21 cellular contexts compared by ENCODE assay signal in the genomic region with DNA sequence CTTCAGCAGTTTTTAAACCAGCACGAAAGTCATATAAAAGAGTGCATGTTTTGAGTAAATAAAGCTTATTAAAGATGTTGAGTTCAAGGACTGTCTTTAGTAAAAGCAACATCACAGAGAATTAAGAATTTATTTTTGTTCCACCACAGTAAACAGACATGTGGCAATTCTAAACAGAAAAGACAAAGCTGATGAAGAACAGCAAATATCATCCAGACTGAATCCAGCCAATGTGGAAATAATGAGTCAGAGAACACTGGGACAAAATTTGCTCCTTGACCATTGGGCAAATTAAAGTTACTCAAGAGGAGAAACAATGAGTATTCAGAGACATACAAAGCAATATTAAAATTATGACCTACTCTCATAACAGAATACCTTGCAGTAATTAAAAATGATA. TPM values are rescaled to one million over a fixed set of nuclear protein-coding genes. Genes with fewer than 3 reads are reported as not detected.
DNase-seq lines count a peak whose midpoint lies in the region; ATAC-seq, FAIRE-seq and TF ChIP-seq lines count a peak whose summit lies in the region.
"Had no signal": no experiment of that assay in that cellular context is flagged by ENCODE, and none has a peak within 500 bp of the region (broad histone marks: within the 10 kb centered on the region; RNA-seq: fewer than 3 reads in every experiment).

No MANE protein-coding gene starts in this region.

- WGBS in mesenchymal stem cell, result no CpG with 5 or more reads among the region's 1 CpG

- no peak overlapping the region for H3K18ac ChIP-seq in mesenchymal stem cell (ENCODE audit: low read depth in 1 of 2, low read length in 2 of 2)

- no peaks in the 10 kb centered on the region for H3K36me3 ChIP-seq in mesenchymal stem cell (ENCODE audit: control insufficient read depth in 1 of 2, insufficient read depth in 2 of 2, low read depth in 1 of 2, low read length in 2 of 2)
- H3K36me3 ChIP-seq: lower lobe of right lung, uterus had no signal

- H3K4ac ChIP-seq in mesenchymal stem cell (ENCODE audit: low read depth in 1 of 2, low read length in 2 of 2), result no peak overlapping the region

- H3K4me3 ChIP-seq in AG09309 (ENCODE audit: control insufficient read depth, low read depth, low read length) (no peak overlapping the region), mesenchymal stem cell (ENCODE audit: insufficient read depth in 1 of 2, low read depth in 1 of 2, low read length in 2 of 2) (no peak overlapping the region)
- H3K4me3 ChIP-seq: lower lobe of right lung, uterus had no signal

- H2AFZ ChIP-seq in mesenchymal stem cell (ENCODE audit: low read depth, low read length), result no peak overlapping the region

- peak; percentile 59 for DNase-seq in AG09309 (ENCODE audit: low read depth)
- peak; percentile 57 for DNase-seq in M059J (ENCODE audit: low read depth)
- DNase-seq in mesenchymal stem cell, result peak; percentile 88
- DNase-seq in HuH-7.5 (ENCODE audit: low spot score), result no peak
- DNase-seq: COR-L47; GDM1; lower lobe of right lung; MM.1S; naive thymus-derived CD8-positive, alpha-beta T cell; NCI-H1930; NCI-H510A; uterus had no signal

- peak; percentile 95 for FAIRE-seq in endometrium (lab: Jason Lieb, UNC)
- FAIRE-seq: frontal cortex, HTR-8/SVneo had no signal

- no peak overlapping the region for H2BK5ac ChIP-seq in mesenchymal stem cell (ENCODE audit: low read depth, low read length, poor library complexity, severe bottlenecking)

- H2AK5ac ChIP-seq in mesenchymal stem cell (ENCODE audit: low read length, severe bottlenecking), result no peak overlapping the region

- ATAC-seq in HG02588 (IDR thresholded peaks at IDR 0.05; ENCODE audit: unreplicated experiment) (no peak), GM21381 (IDR thresholded peaks at IDR 0.05; ENCODE audit: unreplicated experiment) (no peak), HG02970 (IDR thresholded peaks at IDR 0.05; ENCODE audit: low FRiP score, unreplicated experiment) (no peak)
- ATAC-seq: activated CD4-positive, CD25-positive, alpha-beta regulatory T cell treated with anti-CD3 and anti-CD28 coated beads, Interleukin-2, amount 50 U/mL, for 24 hours; lower lobe of right lung; naive thymus-derived CD8-positive, alpha-beta T cell had no signal

- no peaks in the 10 kb centered on the region for H3K27me3 ChIP-seq in mesenchymal stem cell (ENCODE audit: control insufficient read depth in 1 of 2, insufficient read depth in 1 of 2, low read length in 2 of 2)
- H3K27me3 ChIP-seq: uterus had no signal

- H4K8ac ChIP-seq in mesenchymal stem cell (ENCODE audit: low read length), result no peak overlapping the region

- no peak overlapping the region for H2BK120ac ChIP-seq in mesenchymal stem cell (ENCODE audit: low read depth, low read length)

- H2BK15ac ChIP-seq in mesenchymal stem cell (ENCODE audit: low read depth, poor library complexity, severe bottlenecking), result no peak overlapping the region

- H3K14ac ChIP-seq in mesenchymal stem cell (ENCODE audit: low read length in 2 of 2), result no peak overlapping the region

- peaks cover 2% of the 10 kb centered on the region for H3K4me1 ChIP-seq in mesenchymal stem cell (ENCODE audit: control insufficient read depth, insufficient read depth, low read depth, low read length)
- H3K4me1 ChIP-seq: lower lobe of right lung, uterus had no signal

- H3K9ac ChIP-seq in mesenchymal stem cell (ENCODE audit: low read length), result peak overlapping the region; percentile 63

- no peak overlapping the region for H3K23ac ChIP-seq in mesenchymal stem cell (ENCODE audit: low read length in 2 of 2)

- H3K27ac ChIP-seq in mesenchymal stem cell (ENCODE audit: low read length, poor library complexity, severe bottlenecking), result no peak overlapping the region
- H3K27ac ChIP-seq: lower lobe of right lung, uterus had no signal

- H4K91ac ChIP-seq in mesenchymal stem cell (ENCODE audit: low read length), result no peak overlapping the region

- no peaks in the 10 kb centered on the region for H3K79me1 ChIP-seq in mesenchymal stem cell (replicated peaks; ENCODE audit: low read length, poor library complexity, severe bottlenecking)

- no peak overlapping the region for H2BK12ac ChIP-seq in mesenchymal stem cell (ENCODE audit: low read length in 2 of 2)

- no peaks in the 10 kb centered on the region for H3K9me3 ChIP-seq in mesenchymal stem cell (ENCODE audit: control insufficient read depth, low read length)
- H3K9me3 ChIP-seq: lower lobe of right lung, uterus had no signal

- TF ChIP-seq CTCF in AG09309 (IDR thresholded peaks at IDR 0.05; ENCODE audit: control insufficient read depth, insufficient read depth, low read depth, low read length, missing control alignments), result no peak

- H3K4me2 ChIP-seq in mesenchymal stem cell (ENCODE audit: low read length, poor library complexity, severe bottlenecking), result no peak overlapping the region

RNA-seq across cellular contexts. Expression of gene OR2K2, which starts 28.8 kb away (rescaled TPM):
- total RNA-seq in M059J (2014; rRNA removed; shearing (Covaris generic)), result not detected in 2 replicates
- polyA plus RNA-seq in mesenchymal stem cell (2013, experiment 1 of 2), result not detected
- not detected for polyA plus RNA-seq in mesenchymal stem cell (2013, experiment 2 of 2)
- total RNA-seq: H4; lower lobe of right lung; naive thymus-derived CD8-positive, alpha-beta T cell; uterus had no signal
- polyA plus RNA-seq: AG04450; naive thymus-derived CD8-positive, alpha-beta T cell had no signal
